ENCODE assay signal across 21 cellular contexts in genomic region chr7:68692511-68692910, GRCh38.
"Had no signal": no experiment of that assay in that cellular context is flagged by ENCODE, and none has a peak within 500 bp of the region (broad histone marks: within the 10 kb centered on the region; RNA-seq: fewer than 3 reads in every experiment).

No MANE protein-coding gene starts in this region.

- H3K27me3 ChIP-seq: ascending aorta, gastrocnemius medialis, right lobe of liver, uterus had no signal

- H3K36me3 ChIP-seq: ascending aorta, gastrocnemius medialis, right lobe of liver, uterus had no signal

- H3K9me3 ChIP-seq: ascending aorta, gastrocnemius medialis, right lobe of liver, uterus had no signal

- DNase-seq: activated CD4-positive, alpha-beta T cell treated with anti-CD3 and anti-CD28 coated beads, Interleukin-2, amount 10 ng/mL, durations not matched to agents 7 days and 5 days; activated CD4-positive, CD25-positive, alpha-beta regulatory T cell treated with anti-CD3 and anti-CD28 coated beads, Interleukin-2, amount 50 U/mL, for 72 hours; activated CD8-positive, alpha-beta memory T cell treated with anti-CD3 and anti-CD28 coated beads, Interleukin-2, amount 10 ng/mL, durations not matched to agents 7 days and 5 days; activated CD8-positive, alpha-beta T cell treated with anti-CD3 and anti-CD28 coated beads for 36 hours; activated gamma-delta T cell; activated naive CD4-positive, alpha-beta T cell treated with anti-CD3 and anti-CD28 coated beads, Interleukin-2, amount 50 U/mL, for 16 hours; central memory CD4-positive, alpha-beta T cell; effector memory CD4-positive, alpha-beta T cell; hypothalamus; left colon; nephron progenitor cell; right lobe of liver; stimulated activated CD4-positive, alpha-beta T cell treated with anti-CD3 and anti-CD28 coated beads, Interleukin-2, amount 100 ng/mL, for 48 hours; stimulated activated CD8-positive, alpha-beta memory T cell treated with anti-CD3 and anti-CD28 coated beads, Interleukin-4, amount 100 ng/mL, for 48 hours; stimulated activated naive B cell treated with anti-CD40 and anti-IgM and Interleukin-4, amounts not matched to agents 10 μg/mL and 1 μg/mL and 100 μg/mL, for 72 hours; trophoblast cell had no signal

- H3K4me3 ChIP-seq: ascending aorta, gastrocnemius medialis, right lobe of liver, uterus had no signal

- H3K27ac ChIP-seq: ascending aorta, right lobe of liver, uterus, VCaP had no signal

- H3K4me1 ChIP-seq: ascending aorta, right lobe of liver, uterus had no signal

- FAIRE-seq: colon had no signal
